ENCODE assay signal across 18 cellular contexts in the genomic region with DNA sequence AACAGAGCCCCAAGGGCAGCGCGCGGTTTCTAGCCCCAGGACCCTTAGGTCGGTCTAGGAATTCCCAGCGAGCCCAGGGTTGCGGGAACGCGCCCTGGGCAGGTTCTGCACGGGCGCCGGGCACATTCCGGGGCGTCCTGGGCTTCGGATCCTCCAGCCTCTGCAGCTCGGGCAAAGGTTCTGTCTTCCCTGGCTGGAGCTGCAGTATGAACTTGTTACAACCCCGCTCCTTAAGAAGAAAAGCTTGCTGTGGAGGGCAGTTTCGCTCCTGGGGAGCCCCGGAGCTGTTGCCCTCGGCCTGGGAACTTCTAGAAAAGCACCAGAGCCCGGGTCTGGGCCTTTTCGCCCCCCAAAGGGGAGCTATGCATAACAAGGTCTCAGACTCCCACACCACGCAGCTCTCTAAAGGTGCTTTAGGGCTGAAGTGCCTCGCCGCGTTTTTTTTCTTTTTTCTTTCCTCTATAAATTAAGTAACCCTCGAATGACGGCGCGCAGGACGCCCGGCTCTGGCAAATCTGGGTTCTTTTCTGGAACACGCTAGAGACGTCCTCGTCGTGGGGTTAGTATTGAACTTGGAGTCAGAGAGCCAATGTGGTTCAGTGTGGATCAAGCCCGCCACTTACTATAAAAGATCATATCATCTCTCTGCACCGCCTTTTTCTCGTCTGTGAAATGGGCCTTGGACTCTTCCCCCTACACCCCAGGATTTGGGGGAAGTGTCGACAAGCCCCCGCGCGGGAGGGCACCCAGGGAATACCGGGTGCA. TPM values are rescaled to one million over a fixed set of nuclear protein-coding genes. Genes with fewer than 3 reads are reported as not detected.
A peak's percentile ranks its signal among the peaks of the same experiment; 100 is the strongest.
DNase-seq lines count a peak whose midpoint lies in the region; ATAC-seq and TF ChIP-seq lines count a peak whose summit lies in the region.
"Had no signal": no experiment of that assay in that cellular context is flagged by ENCODE, and none has a peak within 500 bp of the region (broad histone marks: within the 10 kb centered on the region; RNA-seq: fewer than 3 reads in every experiment).

No MANE protein-coding gene starts in this region.

- peaks cover 64% of the 10 kb centered on the region for H3K27me3 ChIP-seq in mesendoderm (ENCODE audit: insufficient read depth, low read length, poor library complexity)
- H3K27me3 ChIP-seq in uterus: peaks cover 0 to 17% of the 10 kb centered on the region in 2 donors
- H3K27me3 ChIP-seq in body of pancreas: peaks cover 0 to 69% of the 10 kb centered on the region in 2 donors

- in situ Hi-C loops in astrocyte of the spinal cord (cut with HindIII; ENCODE audit: low sequenced_read_pairs): no loop called here

- H4K8ac ChIP-seq in mesendoderm (ENCODE audit: low read depth, low read length): no peak overlapping the region

- H2AK5ac ChIP-seq in mesendoderm (ENCODE audit: low read length): no peak overlapping the region

- no peak overlapping the region for H3K27ac ChIP-seq in mesendoderm (ENCODE audit: low read depth, low read length)
- H3K27ac ChIP-seq in uterus: peak overlapping the region; percentile 56 to 65
- no peak overlapping the region for H3K27ac ChIP-seq in body of pancreas
- H3K27ac ChIP-seq: gastrocnemius medialis, left lung had no signal

- H3K36me3 Mint-ChIP-seq in activated naive CD8-positive, alpha-beta T cell: no peaks in the 10 kb centered on the region
- peaks cover 3% of the 10 kb centered on the region for H3K36me3 Mint-ChIP-seq in activated naive CD8-positive, alpha-beta T cell treated with anti-CD3 and anti-CD28 coated beads, Interleukin-2, amount 50 U/mL, for 24 hours (ENCODE audit: low read depth)

- TF ChIP-seq CTCF in astrocyte of the spinal cord (IDR thresholded peaks at IDR 0.05; ENCODE audit: low read depth, low read length): no peak
- TF ChIP-seq CTCF in uterus (IDR thresholded peaks at IDR 0.05): no peak
- no peak for TF ChIP-seq CTCF in body of pancreas (IDR thresholded peaks at IDR 0.05)

- peak overlapping the region; percentile 61 for H3K56ac ChIP-seq in mesendoderm (ENCODE audit: low read length)

- H3K27me3 Mint-ChIP-seq in activated naive CD8-positive, alpha-beta T cell: peaks cover 50% of the 10 kb centered on the region
- H3K27me3 Mint-ChIP-seq in activated naive CD8-positive, alpha-beta T cell treated with anti-CD3 and anti-CD28 coated beads, Interleukin-2, amount 50 U/mL, for 24 hours: peaks cover 75% of the 10 kb centered on the region

- H2BK120ac ChIP-seq in mesendoderm (ENCODE audit: low read depth, low read length): no peak overlapping the region

- no peaks in the 10 kb centered on the region for H3K9me3 ChIP-seq in uterus
- H3K9me3 ChIP-seq in body of pancreas: no peaks in the 10 kb centered on the region
- H3K9me3 ChIP-seq: gastrocnemius medialis, left lung had no signal

- no peaks in the 10 kb centered on the region for H3K79me1 ChIP-seq in mesendoderm (ENCODE audit: low read length)

- ATAC-seq in activated naive CD8-positive, alpha-beta T cell treated with anti-CD3 and anti-CD28 coated beads, Interleukin-2, amount 50 U/mL, for 24 hours: no peak
- ATAC-seq in body of pancreas (no peak), GM18511 (IDR thresholded peaks at IDR 0.05; ENCODE audit: unreplicated experiment) (no peak)
- ATAC-seq: gastrocnemius medialis, GM12878, HCT116, left lung, PC-3 had no signal

- WGBS in mesendoderm (ENCODE audit: extremely low coverage, insufficient coverage, low lambda C conversion rate): no CpG with 5 or more reads among the region's 43 CpGs
- WGBS in body of pancreas, 2 donors: 4 to 11% methylated on average over 24 to 41 of the region's 43 CpGs

- H4K5ac ChIP-seq in mesendoderm (ENCODE audit: low read length): no peak overlapping the region

- peaks cover 2% of the 10 kb centered on the region for H3K4me1 ChIP-seq in mesendoderm (ENCODE audit: control insufficient read depth, low read depth, low read length)
- no peaks in the 10 kb centered on the region for H3K4me1 ChIP-seq in uterus
- H3K4me1 ChIP-seq in body of pancreas: peaks cover 48% of the 10 kb centered on the region

- no peak for DNase-seq in activated naive CD8-positive, alpha-beta T cell treated with anti-CD3 and anti-CD28 coated beads, Interleukin-2, amount 50 U/mL, for 24 hours
- DNase-seq in astrocyte of the spinal cord (ENCODE audit: low read depth, low spot score) (peak; percentile 41), mesendoderm (peak; percentile 50), uterus (no peak), activated gamma-delta T cell treated with Interleukin-2 at 50 U/mL for 16 hours (no peak), body of pancreas (no peak)
- DNase-seq: activated CD4-positive, alpha-beta T cell treated with anti-CD3 and anti-CD28 coated beads, Interleukin-2, amount 50 U/mL, for 48 hours; DMS79 treated with DMSO at 0.1 percent for 48 hours; dorsolateral prefrontal cortex; gastrocnemius medialis; PC-3; stimulated activated CD4-positive, alpha-beta T cell treated with anti-CD3 and anti-CD28 coated beads, Interleukin-15, amount 100 ng/mL, for 24 hours; T-helper 1 cell had no signal

- H3K4me2 ChIP-seq in mesendoderm (ENCODE audit: low read length): peak overlapping the region; percentile 94

- H3K9me3 Mint-ChIP-seq in activated naive CD8-positive, alpha-beta T cell (ENCODE audit: low read depth): no peaks in the 10 kb centered on the region
- no peaks in the 10 kb centered on the region for H3K9me3 Mint-ChIP-seq in activated naive CD8-positive, alpha-beta T cell treated with anti-CD3 and anti-CD28 coated beads, Interleukin-2, amount 50 U/mL, for 24 hours

- no peak for TF ChIP-seq POLR2A in uterus (IDR thresholded peaks at IDR 0.05)
- TF ChIP-seq POLR2A in body of pancreas (IDR thresholded peaks at IDR 0.05): no peak

- H3K79me2 ChIP-seq in mesendoderm (ENCODE audit: control insufficient read depth, insufficient read depth, low read length): no peaks in the 10 kb centered on the region

- H3K27ac Mint-ChIP-seq in activated naive CD8-positive, alpha-beta T cell: no peak overlapping the region
- H3K27ac Mint-ChIP-seq in activated naive CD8-positive, alpha-beta T cell treated with anti-CD3 and anti-CD28 coated beads, Interleukin-2, amount 50 U/mL, for 24 hours: no peak overlapping the region

- no peak overlapping the region for H2BK5ac ChIP-seq in mesendoderm (ENCODE audit: low read length)

- H3K4me1 Mint-ChIP-seq in activated naive CD8-positive, alpha-beta T cell (ENCODE audit: low read depth): peaks cover 39% of the 10 kb centered on the region
- H3K4me1 Mint-ChIP-seq in activated naive CD8-positive, alpha-beta T cell treated with anti-CD3 and anti-CD28 coated beads, Interleukin-2, amount 50 U/mL, for 24 hours: peaks cover 27% of the 10 kb centered on the region

- no peak overlapping the region for H3K4ac ChIP-seq in mesendoderm (ENCODE audit: low read depth, low read length)

- no peak overlapping the region for H2BK15ac ChIP-seq in mesendoderm (replicated peaks; ENCODE audit: low read depth)

- H3K4me3 ChIP-seq in astrocyte of the spinal cord (ENCODE audit: low read depth, low read length) (no peak overlapping the region), mesendoderm (ENCODE audit: low read length) (no peak overlapping the region), uterus (no peak overlapping the region), body of pancreas (no peak overlapping the region)
- H3K4me3 ChIP-seq: GM12878, left lung had no signal

- no peak overlapping the region for H3K18ac ChIP-seq in mesendoderm (ENCODE audit: low read length)

- intact Hi-C loops in uterus (cut with DNase I; ENCODE audit: low total_unique reads) (no loop called here), body of pancreas (cut with DNase I) (no loop called here)

- H3K9ac ChIP-seq in mesendoderm (ENCODE audit: low read length): no peak overlapping the region

- no peak overlapping the region for H3K23ac ChIP-seq in mesendoderm (ENCODE audit: low read length)

- no peaks in the 10 kb centered on the region for H3K36me3 ChIP-seq in mesendoderm (ENCODE audit: control insufficient read depth, insufficient read depth, low read length)
- no peaks in the 10 kb centered on the region for H3K36me3 ChIP-seq in uterus
- no peaks in the 10 kb centered on the region for H3K36me3 ChIP-seq in body of pancreas (replicated peaks in 1 of 2; ENCODE audit: insufficient read depth in 1 of 2, low read depth in 2 of 2)

- peak overlapping the region; percentile 30 for H3K4me3 Mint-ChIP-seq in activated naive CD8-positive, alpha-beta T cell
- H3K4me3 Mint-ChIP-seq in activated naive CD8-positive, alpha-beta T cell treated with anti-CD3 and anti-CD28 coated beads, Interleukin-2, amount 50 U/mL, for 24 hours: no peak overlapping the region

RNA-seq across cellular contexts. Expression of gene MSX1, which starts 5.7 kb away (rescaled TPM):
- polyA plus RNA-seq in mesendoderm (2013, experiment 1 of 2): 1.4 TPM
- polyA plus RNA-seq in mesendoderm (2013, experiment 2 of 2): 1.3 TPM
- 10 to 100 TPM; 19.7 to 33.0 (median 23.8) TPM for total RNA-seq in uterus
- total RNA-seq in body of pancreas: 1 to 10 TPM; 3.9 to 7.6 TPM

Comparison
In these comparisons a context has a peak if more than half of its experiments do, and no peak if none do; other contexts are left out.
1. DNase-seq: peak in astrocyte of the spinal cord (single experiment) and mesendoderm (single experiment); none in activated naive CD8-positive, alpha-beta T cell treated with anti-CD3 and anti-CD28 coated beads, Interleukin-2, amount 50 U/mL, for 24 hours (single experiment), uterus (0 of 2), activated gamma-delta T cell treated with Interleukin-2 at 50 U/mL for 16 hours (single experiment) and body of pancreas (0 of 4).
2. H3K27ac ChIP-seq: peak in uterus (2 of 2); none in mesendoderm (single experiment) and body of pancreas (0 of 4).